In genomic region chr2:219298759-219299371, GRCh38 we compare ENCODE assay signal across 8 cellular contexts. TPM values are rescaled to one million over a fixed set of nuclear protein-coding genes. Genes with fewer than 3 reads are reported as not detected.
DNase-seq lines count a peak whose midpoint lies in the region; ATAC-seq, FAIRE-seq and TF ChIP-seq lines count a peak whose summit lies in the region.

No MANE protein-coding gene starts in this region.

- no peak overlapping the region for H2AFZ ChIP-seq in neural cell (ENCODE audit: low read depth, low read length)

- H3K9ac ChIP-seq in neural cell (ENCODE audit: low read length), result no peak overlapping the region

- intact Hi-C loops in CD14-positive monocyte (cut with micrococcal nuclease), result loop anchor here (5.0 kb wide), 4 partner anchors 72 to 137 kb away; partner anchors contain the start of genes NHEJ1 (in 2 of the 2), ANKZF1 (in 1 of the 2), ATG9A (in 1 of the 2) and CNPPD1 (in 1 of the 2)

- H3K9me2 ChIP-seq in neural cell (ENCODE audit: insufficient read depth, low read length), result no peaks in the 10 kb centered on the region

- TF ChIP-seq EP300 in neural cell (conservative IDR thresholded peaks at IDR 0.05; ENCODE audit: poor library complexity, severe bottlenecking), result no peak

- H3K36me3 Mint-ChIP-seq in CD14-positive monocyte, result no peaks in the 10 kb centered on the region
- no peaks in the 10 kb centered on the region for H3K36me3 Mint-ChIP-seq in activated T-cell treated with anti-CD3 and anti-CD28 coated beads, Interleukin-2, amount 50 U/mL, for 4 hours (ENCODE audit: insufficient read depth)

- no peaks in the 10 kb centered on the region for H3K27me3 ChIP-seq in neural cell (ENCODE audit: insufficient read depth, low read depth, low read length)

- no peaks in the 10 kb centered on the region for H4K20me1 ChIP-seq in neural cell (ENCODE audit: insufficient read depth)

- ATAC-seq in GM19452 (IDR thresholded peaks at IDR 0.05; ENCODE audit: unreplicated experiment), result peak; percentile 60
- peak; percentile 59 to 64 for ATAC-seq in activated T-cell treated with anti-CD3 and anti-CD28 coated beads, Interleukin-2, amount 50 U/mL, for 4 hours
- peak; percentile 64 for ATAC-seq in stimulated activated naive CD8-positive, alpha-beta T cell treated with anti-CD3 and anti-CD28 coated beads, Interleukin-15, amount 100 ng/mL, for 72 hours

- peaks cover 11% of the 10 kb centered on the region for H3K4me1 Mint-ChIP-seq in CD14-positive monocyte
- peaks cover 14% of the 10 kb centered on the region for H3K4me1 Mint-ChIP-seq in activated T-cell treated with anti-CD3 and anti-CD28 coated beads, Interleukin-2, amount 50 U/mL, for 4 hours (ENCODE audit: low read depth)
- peaks cover 53% of the 10 kb centered on the region for H3K4me1 Mint-ChIP-seq in stimulated activated naive CD8-positive, alpha-beta T cell treated with anti-CD3 and anti-CD28 coated beads, Interleukin-15, amount 100 ng/mL, for 72 hours

- TF ChIP-seq CTCF in CD14-positive monocyte (IDR thresholded peaks at IDR 0.05), result peak; percentile 96
- peak; percentile 95 for TF ChIP-seq CTCF in fibroblast of mammary gland (conservative IDR thresholded peaks at IDR 0.05; ENCODE audit: control insufficient read depth, insufficient read depth, low read depth, low read length)
- peak; percentile 84 for TF ChIP-seq CTCF in neural cell (IDR thresholded peaks at IDR 0.05; ENCODE audit: poor library complexity, severe bottlenecking)

- no peak overlapping the region for H3K27ac Mint-ChIP-seq in CD14-positive monocyte
- peak overlapping the region in 1 of 2 donors; percentile 51 for H3K27ac Mint-ChIP-seq in stimulated activated naive CD8-positive, alpha-beta T cell treated with anti-CD3 and anti-CD28 coated beads, Interleukin-15, amount 100 ng/mL, for 72 hours

- peak overlapping the region in 1 of 2 donors; percentile 59 for H3K4me3 Mint-ChIP-seq in CD14-positive monocyte
- H3K4me3 Mint-ChIP-seq in activated T-cell treated with anti-CD3 and anti-CD28 coated beads, Interleukin-2, amount 50 U/mL, for 4 hours, result no peak overlapping the region
- peak overlapping the region in 1 of 2 donors; percentile 65 for H3K4me3 Mint-ChIP-seq in stimulated activated naive CD8-positive, alpha-beta T cell treated with anti-CD3 and anti-CD28 coated beads, Interleukin-15, amount 100 ng/mL, for 72 hours

- FAIRE-seq in RCC 7860 (lab: Jason Lieb, UNC), result peak; percentile 30

- DNase-seq in CD14-positive monocyte (ENCODE audit: low spot score) (peak; percentile 75), KBM-7 (peak; percentile 89), RCC 7860 (ENCODE audit: low spot score) (peak; percentile 57), fibroblast of mammary gland (ENCODE audit: low read depth) (peak; percentile 67)
- peak; percentile 90 for DNase-seq in activated T-cell treated with anti-CD3 and anti-CD28 coated beads, Interleukin-2, amount 50 U/mL, for 4 hours
- DNase-seq in stimulated activated naive CD8-positive, alpha-beta T cell treated with anti-CD3 and anti-CD28 coated beads, Interleukin-15, amount 100 ng/mL, for 72 hours, result peak; percentile 86 to 89

- H3F3A ChIP-seq in neural cell (ENCODE audit: insufficient read depth, low read length, poor library complexity, severe bottlenecking), result no peaks in the 10 kb centered on the region

- TF ChIP-seq RAD21 in neural cell (conservative IDR thresholded peaks at IDR 0.05), result peak; percentile 72

- H3K4me2 ChIP-seq in neural cell (ENCODE audit: low read length), result no peak overlapping the region

- H3K36me3 ChIP-seq in neural cell (ENCODE audit: insufficient read depth, low read length), result peaks cover 5% of the 10 kb centered on the region

- peaks cover 43 to 72% (median 63%) of the 10 kb centered on the region in 3 donors for H3K27me3 Mint-ChIP-seq in CD14-positive monocyte (ENCODE audit: low read depth in 3 of 3)
- peaks cover 33% of the 10 kb centered on the region for H3K27me3 Mint-ChIP-seq in activated T-cell treated with anti-CD3 and anti-CD28 coated beads, Interleukin-2, amount 50 U/mL, for 4 hours (ENCODE audit: low read depth)
- peaks cover 30% of the 10 kb centered on the region for H3K27me3 Mint-ChIP-seq in stimulated activated naive CD8-positive, alpha-beta T cell treated with anti-CD3 and anti-CD28 coated beads, Interleukin-15, amount 100 ng/mL, for 72 hours

- in situ Hi-C loops in KBM-7 (cut with MboI; ENCODE audit: low pct_unique_long_range_greater_than_20kb, low sequenced_read_pairs), result no loop called here

- H3K9me3 Mint-ChIP-seq in CD14-positive monocyte, result peaks cover 0 to 7% (median 1%) of the 10 kb centered on the region in 7 donors
- H3K9me3 Mint-ChIP-seq in activated T-cell treated with anti-CD3 and anti-CD28 coated beads, Interleukin-2, amount 50 U/mL, for 4 hours, result no peaks in the 10 kb centered on the region
- no peaks in the 10 kb centered on the region for H3K9me3 Mint-ChIP-seq in stimulated activated naive CD8-positive, alpha-beta T cell treated with anti-CD3 and anti-CD28 coated beads, Interleukin-15, amount 100 ng/mL, for 72 hours

- no peaks in the 10 kb centered on the region for H3K79me2 ChIP-seq in neural cell (replicated peaks; ENCODE audit: insufficient read depth, low read length)

- no peak overlapping the region for H3K27ac ChIP-seq in neural cell (ENCODE audit: low read length)

- no peaks in the 10 kb centered on the region for H3K9me3 ChIP-seq in neural cell (ENCODE audit: low read length)

- no peak overlapping the region for H3K4me3 ChIP-seq in fibroblast of mammary gland (ENCODE audit: control insufficient read depth, low read depth, low read length)
- no peak overlapping the region for H3K4me3 ChIP-seq in neural cell (ENCODE audit: low read length)

TF ChIP-seq in neural cell, 6 proteins besides CTCF, POLR2A, EP300 and RAD21:
- TF ChIP-seq POLR2AphosphoS5 (IDR thresholded peaks at IDR 0.05) (no peak), SMC3 (conservative IDR thresholded peaks at IDR 0.05; ENCODE audit: poor library complexity) (peak; percentile 82)
TF ChIP-seq in neural cell: peak in this region for 1.

RNA-seq across cellular contexts. Expression of gene PTPRN, which starts 10.3 kb away (rescaled TPM):
- polyA plus RNA-seq in CD14-positive monocyte, result not detected
- under 1 TPM in 1 of 3 donors, not detected in 2; 0.19 TPM for total RNA-seq in activated T-cell treated with anti-CD3 and anti-CD28 coated beads, Interleukin-2, amount 50 U/mL, for 4 hours
- 66.4 and 82.1 TPM in 2 replicates for polyA plus RNA-seq in neural cell
- 94.0 and 107 TPM in 2 replicates for polyA minus RNA-seq in neural cell

RNA-seq across cellular contexts. Expression of gene DNAJB2, which starts 19.7 kb away (rescaled TPM):
- 1 to 10 TPM; 1.7 to 1.9 TPM for polyA plus RNA-seq in CD14-positive monocyte
- 10 to 100 TPM; 28.2 to 33.9 (median 30.9) TPM for total RNA-seq in activated T-cell treated with anti-CD3 and anti-CD28 coated beads, Interleukin-2, amount 50 U/mL, for 4 hours
- polyA plus RNA-seq in neural cell, result 145 and 172 TPM in 2 replicates
- 54.8 and 57.6 TPM in 2 replicates for polyA minus RNA-seq in neural cell

RNA-seq across cellular contexts. Expression of gene RESP18, which starts 33.7 kb away (rescaled TPM):
- not detected for polyA plus RNA-seq in CD14-positive monocyte
- not detected for total RNA-seq in activated T-cell treated with anti-CD3 and anti-CD28 coated beads, Interleukin-2, amount 50 U/mL, for 4 hours
- polyA plus RNA-seq in neural cell, result not detected in 2 replicates
- not detected in 2 replicates for polyA minus RNA-seq in neural cell

RNA-seq across cellular contexts. Expression of gene TUBA4A, which starts 45.1 kb away (rescaled TPM):
- 10 to 100 TPM; 72.7 to 81.9 TPM for polyA plus RNA-seq in CD14-positive monocyte
- total RNA-seq in activated T-cell treated with anti-CD3 and anti-CD28 coated beads, Interleukin-2, amount 50 U/mL, for 4 hours, result 100 to 1,000 TPM; 167 to 201 (median 190) TPM
- 0.82 TPM in 1 of 2 replicates, not detected in the other for polyA plus RNA-seq in neural cell
- not detected in 2 replicates for polyA minus RNA-seq in neural cell

RNA-seq across cellular contexts. Expression of gene TUBA4B, which starts 45.8 kb away (rescaled TPM):
- polyA plus RNA-seq in CD14-positive monocyte (not detected), neural cell (not detected in 2 replicates)
- total RNA-seq in activated T-cell treated with anti-CD3 and anti-CD28 coated beads, Interleukin-2, amount 50 U/mL, for 4 hours, result not detected
- polyA minus RNA-seq in neural cell, result not detected in 2 replicates

Comparison
In these comparisons a context has a peak if more than half of its experiments do, and no peak if none do; other contexts are left out.
1. RNA of gene PTPRN, which starts 10.3 kb away (polyA plus RNA-seq): 66.4 to 82.1 TPM in neural cell; not detected in CD14-positive monocyte; every median in the first group is over 10 times any median in the second.
2. RNA of gene DNAJB2, which starts 19.7 kb away (polyA plus RNA-seq): 145 to 172 TPM in neural cell; 1.7 to 1.9 TPM in CD14-positive monocyte; every median in the first group is over 10 times any median in the second.
3. Peak in every context shown above with its lines, with median percentiles within 50 percentile points of each other: DNase-seq, CTCF ChIP-seq and ATAC-seq.